In genomic region chr19:41945135-41945766, GRCh38 we compare ENCODE assay signal across 9 cellular contexts. TPM values are rescaled to one million over a fixed set of nuclear protein-coding genes. Genes with fewer than 3 reads are reported as not detected.
DNase-seq lines count a peak whose midpoint lies in the region; ATAC-seq and TF ChIP-seq lines count a peak whose summit lies in the region.
"Had no signal": no experiment of that assay in that cellular context is flagged by ENCODE, and none has a peak within 500 bp of the region (broad histone marks: within the 10 kb centered on the region; RNA-seq: fewer than 3 reads in every experiment).

No MANE protein-coding gene starts in this region.

- H3K36me3 Mint-ChIP-seq in activated CD4-positive, alpha-beta memory T cell treated with anti-CD3 and anti-CD28 coated beads for 36 hours, result no peaks in the 10 kb centered on the region
- no peaks in the 10 kb centered on the region for H3K36me3 Mint-ChIP-seq in Caco-2 (ENCODE audit: insufficient read depth, unreplicated experiment)

- H3K27me3 ChIP-seq in mucosa of rectum (ENCODE audit: control insufficient read depth in 2 of 2, insufficient read depth in 2 of 2, low read length in 2 of 2), result peaks cover 3 to 4% of the 10 kb centered on the region in 2 donors
- H3K27me3 ChIP-seq in Caco-2 (replicated peaks; ENCODE audit: control insufficient read depth, insufficient read depth, low read length), result no peaks in the 10 kb centered on the region
- peaks cover 3 to 64% (median 24%) of the 10 kb centered on the region in 4 donors for H3K27me3 ChIP-seq in esophagus muscularis mucosa

- no peaks in the 10 kb centered on the region for H3K9me3 ChIP-seq in mucosa of rectum (ENCODE audit: control insufficient read depth in 2 of 2, low read length in 2 of 2)
- H3K9me3 ChIP-seq in Caco-2, result no peaks in the 10 kb centered on the region
- H3K9me3 ChIP-seq in esophagus muscularis mucosa, result no peaks in the 10 kb centered on the region

- peak; percentile 95 for DNase-seq in activated CD4-positive, alpha-beta memory T cell treated with anti-CD3 and anti-CD28 coated beads for 36 hours
- DNase-seq in Caco-2 (no peak), AG08396 (ENCODE audit: low spot score) (no peak), esophagus muscularis mucosa (ENCODE audit: extremely low spot score) (no peak), NCI-H82 (lab: John Stamatoyannopoulos, UW) (no peak)

- no peak for TF ChIP-seq EP300 in esophagus muscularis mucosa (IDR thresholded peaks at IDR 0.05)

- H3K36me3 ChIP-seq in mucosa of rectum (ENCODE audit: control insufficient read depth in 2 of 2, insufficient read depth in 2 of 2, low read length in 2 of 2), result no peaks in the 10 kb centered on the region
- no peaks in the 10 kb centered on the region for H3K36me3 ChIP-seq in Caco-2 (ENCODE audit: control insufficient read depth, insufficient read depth, low read length)
- H3K36me3 ChIP-seq in esophagus muscularis mucosa, result no peaks in the 10 kb centered on the region

- H3K4me1 ChIP-seq in mucosa of rectum (ENCODE audit: control insufficient read depth in 2 of 2, insufficient read depth in 2 of 2, low read length in 2 of 2) (peaks cover 0 to 6% of the 10 kb centered on the region in 2 donors), Caco-2 (no peaks in the 10 kb centered on the region), esophagus muscularis mucosa (peaks cover 11% of the 10 kb centered on the region in 4 donors)

- H3K9ac ChIP-seq in mucosa of rectum (ENCODE audit: low read depth in 1 of 2, low read length in 2 of 2), result no peak overlapping the region

- WGBS in esophagus muscularis mucosa, result 80% methylated on average over 8 of the region's 8 CpGs

- H3K9me3 Mint-ChIP-seq in activated CD4-positive, alpha-beta memory T cell treated with anti-CD3 and anti-CD28 coated beads for 36 hours, result no peaks in the 10 kb centered on the region
- no peaks in the 10 kb centered on the region for H3K9me3 Mint-ChIP-seq in Caco-2 (ENCODE audit: unreplicated experiment)

- H3K4me3 Mint-ChIP-seq in activated CD4-positive, alpha-beta memory T cell treated with anti-CD3 and anti-CD28 coated beads for 36 hours, result peak overlapping the region; percentile 53
- no peak overlapping the region for H3K4me3 Mint-ChIP-seq in Caco-2 (ENCODE audit: unreplicated experiment)

- intact Hi-C loops in activated CD4-positive, alpha-beta memory T cell treated with anti-CD3 and anti-CD28 coated beads for 36 hours (cut with micrococcal nuclease), result loop anchor here (1.0 to 10.0 kb wide), 6 partner anchors 9 to 170 kb away; partner anchors contain the start of gene ERFL
- intact Hi-C loops in Caco-2 (cut with micrococcal nuclease; ENCODE audit: unreplicated experiment), result no loop called here
- intact Hi-C loops in esophagus muscularis mucosa (cut with DNase I), result no loop called here

- CTCF ChIA-PET in activated CD4-positive, alpha-beta memory T cell treated with anti-CD3 and anti-CD28 coated beads for 36 hours (lab: Charles Lee), result interaction anchor here (0.9 to 4.1 kb wide), 7 partner anchors 9 to 109 kb away, joined by 3 to 30 read pairs (median 10); partner anchors contain the start of genes RABAC1 and RPS19
- CTCF ChIA-PET in Caco-2 (lab: Charles Lee), result interaction anchor here (0.9 kb wide), 1 partner anchor 72 kb away, joined by 3 read pairs; no protein-coding TSS in a partner anchor

- peak overlapping the region; percentile 98 for H3K27ac Mint-ChIP-seq in activated CD4-positive, alpha-beta memory T cell treated with anti-CD3 and anti-CD28 coated beads for 36 hours
- no peak overlapping the region for H3K27ac Mint-ChIP-seq in Caco-2 (ENCODE audit: unreplicated experiment)

- peak overlapping the region; percentile 20 to 69 for H3K27ac ChIP-seq in mucosa of rectum (ENCODE audit: low read depth in 2 of 2, low read length in 2 of 2)
- no peak overlapping the region for H3K27ac ChIP-seq in esophagus muscularis mucosa (replicated peaks in 1 of 4)

- no TSS peak for BruUV-seq in Caco-2 (replicated peaks; lab: Mats Ljungman, UMichigan)

- H3K4me3 ChIP-seq in mucosa of rectum (ENCODE audit: low read length in 2 of 2) (no peak overlapping the region), Caco-2 (ENCODE audit: low read depth, low read length) (no peak overlapping the region), esophagus muscularis mucosa (no peak overlapping the region)

- ATAC-seq in GM19023 (IDR thresholded peaks at IDR 0.05; ENCODE audit: unreplicated experiment) (peak; percentile 68), HG03095 (IDR thresholded peaks at IDR 0.05; ENCODE audit: unreplicated experiment) (peak; percentile 69)

- peaks cover 2% of the 10 kb centered on the region for H3K27me3 Mint-ChIP-seq in activated CD4-positive, alpha-beta memory T cell treated with anti-CD3 and anti-CD28 coated beads for 36 hours
- H3K27me3 Mint-ChIP-seq in Caco-2 (ENCODE audit: insufficient read depth, unreplicated experiment), result no peaks in the 10 kb centered on the region

- TF ChIP-seq CTCF in Caco-2 (IDR thresholded peaks at IDR 0.05; ENCODE audit: insufficient read depth in 1 of 2, low read depth in 1 of 2, low read length in 1 of 2, severe bottlenecking in 1 of 2, unreplicated experiment in 1 of 2) (no peak), esophagus muscularis mucosa (IDR thresholded peaks at IDR 0.05) (no peak)

- peaks cover 42% of the 10 kb centered on the region for H3K4me1 Mint-ChIP-seq in activated CD4-positive, alpha-beta memory T cell treated with anti-CD3 and anti-CD28 coated beads for 36 hours (ENCODE audit: low read depth)
- H3K4me1 Mint-ChIP-seq in Caco-2 (ENCODE audit: low read depth, unreplicated experiment), result no peaks in the 10 kb centered on the region

- TF ChIP-seq POLR2A in esophagus muscularis mucosa (IDR thresholded peaks at IDR 0.05; ENCODE audit: low read depth), result no peak

- POLR2A ChIA-PET in activated CD4-positive, alpha-beta memory T cell treated with anti-CD3 and anti-CD28 coated beads for 36 hours (lab: Charles Lee), result interaction anchor here (0.8 to 2.7 kb wide), 9 partner anchors 8 to 85 kb away, joined by 3 to 28 read pairs (median 9); partner anchors contain the start of genes RABAC1 and RPS19
- POLR2A ChIA-PET in Caco-2 (lab: Charles Lee), result no interaction called here

RNA-seq across cellular contexts. Expression of gene RABAC1, which starts 13.9 kb away (rescaled TPM):
- 10 to 100 TPM; 64.9 to 68.4 TPM for total RNA-seq in activated CD4-positive, alpha-beta memory T cell treated with anti-CD3 and anti-CD28 coated beads for 36 hours
- total RNA-seq in Caco-2 (2022) (64.4 and 70.7 TPM in 2 replicates), esophagus muscularis mucosa (100 to 1,000 TPM; 142 to 250 (median 201) TPM)

RNA-seq across cellular contexts. Expression of gene ERFL, which starts 17.0 kb away (rescaled TPM):
- total RNA-seq in activated CD4-positive, alpha-beta memory T cell treated with anti-CD3 and anti-CD28 coated beads for 36 hours, result 1 to 10 TPM; 1.3 to 2.0 TPM
- total RNA-seq in Caco-2 (2022) (0.23 and 0.49 TPM in 2 replicates), esophagus muscularis mucosa (under 1 TPM in 3 of 4 donors, not detected in 1; 0.32 to 0.42 (median 0.33) TPM)
- total RNA-seq: fibroblast of villous mesenchyme had no signal

RNA-seq across cellular contexts. Expression of gene ATP1A3, which starts 48.8 kb away (rescaled TPM):
- under 1 TPM; 0.64 to 0.85 TPM for total RNA-seq in activated CD4-positive, alpha-beta memory T cell treated with anti-CD3 and anti-CD28 coated beads for 36 hours
- total RNA-seq in Caco-2 (2022), result 0.54 and 0.84 TPM in 2 replicates
- 1 to 10 TPM; 2.1 to 4.3 (median 3.5) TPM for total RNA-seq in esophagus muscularis mucosa
- total RNA-seq: fibroblast of villous mesenchyme had no signal

Comparison
In these comparisons a context has a peak if more than half of its experiments do, and no peak if none do; other contexts are left out.
1. H3K27ac ChIP-seq: peak in mucosa of rectum (2 of 2); none in esophagus muscularis mucosa (0 of 4).